Comparison of ENCODE assay signal across 12 cellular contexts in the genomic region with DNA sequence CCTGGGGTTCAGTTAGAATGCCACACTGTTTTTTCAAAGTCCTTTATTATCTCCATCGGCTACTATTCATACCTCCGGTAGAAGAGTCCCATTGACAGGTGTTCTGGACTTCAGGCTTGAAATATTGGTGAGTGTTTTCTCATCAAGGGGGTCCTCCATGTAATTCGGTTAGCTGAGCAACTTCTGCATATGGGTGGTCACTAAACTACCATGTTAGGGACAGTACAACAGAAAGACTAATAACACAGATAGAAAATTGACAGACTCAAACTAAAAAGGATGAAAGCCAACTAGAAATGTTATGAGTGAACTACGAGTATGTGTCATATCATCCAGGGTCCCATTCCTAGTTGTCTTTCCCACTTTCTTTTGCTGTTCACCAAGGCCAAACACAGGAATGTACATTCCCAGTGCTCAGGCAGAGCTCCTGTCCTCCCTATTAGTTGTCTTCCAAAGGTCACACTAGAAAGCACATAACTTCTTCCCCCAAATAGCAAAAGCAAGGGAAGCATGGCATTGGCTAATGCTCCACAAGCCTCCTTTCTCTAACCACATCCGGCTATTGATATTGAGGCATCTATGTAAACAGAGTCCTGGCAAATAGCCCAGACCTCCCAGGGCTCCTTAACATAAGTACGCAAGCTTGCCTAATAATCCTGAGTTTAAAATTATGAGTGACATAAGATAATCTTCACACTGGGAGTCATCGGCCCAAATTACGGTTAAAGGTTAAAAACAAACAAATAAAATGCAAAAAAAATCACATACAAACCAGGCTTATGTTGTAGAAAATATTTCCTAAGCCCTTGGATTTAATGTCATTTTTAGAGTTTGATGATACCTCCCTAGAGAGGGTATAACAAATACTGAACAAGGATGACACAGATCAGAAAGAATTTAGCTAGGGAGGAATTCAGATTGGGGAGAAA. TPM values are rescaled to one million over a fixed set of nuclear protein-coding genes. Genes with fewer than 3 reads are reported as not detected.
A peak's percentile ranks its signal among the peaks of the same experiment; 100 is the strongest.
DNase-seq lines count a peak whose midpoint lies in the region; ATAC-seq, FAIRE-seq and TF ChIP-seq lines count a peak whose summit lies in the region.
"Had no signal": no experiment of that assay in that cellular context is flagged by ENCODE, and none has a peak within 500 bp of the region (broad histone marks: within the 10 kb centered on the region; RNA-seq: fewer than 3 reads in every experiment).

No MANE protein-coding gene starts in this region.

- CTCF ChIA-PET in A549 (lab: Yijun Ruan, JAX) (interaction anchor here (3.1 to 4.1 kb wide), 2 partner anchors 12 to 13 kb away, joined by 16 to 17 read pairs; partner anchors contain the start of gene CCN2), IMR-90 (lab: Yijun Ruan, JAX) (interaction anchor here (1.1 kb wide), 1 partner anchor 14 kb away, joined by 4 read pairs; no protein-coding TSS in a partner anchor)

- H4K20me1 ChIP-seq in IMR-90 (ENCODE audit: insufficient read depth, low read length): no peaks in the 10 kb centered on the region

- H3K4me3 ChIP-seq in A549 (no peak overlapping the region), IMR-90 (ENCODE audit: insufficient read depth, low read depth, low read length) (no peak overlapping the region), astrocyte of the spinal cord (ENCODE audit: low read depth, low read length) (no peak overlapping the region), liver (ENCODE audit: low read depth in 1 of 3, low read length in 3 of 3) (no peak overlapping the region)
- H3K4me3 ChIP-seq: skin epidermis had no signal

- H2AFZ ChIP-seq in IMR-90 (replicated peaks; ENCODE audit: low read length, poor library complexity): peak overlapping the region; percentile 70

- peak overlapping the region in 1 of 2 experiments; percentile 6; a peak in 2 of 4 replicates for H4K8ac ChIP-seq in IMR-90 (ENCODE audit: low read depth in 2 of 2, low read length in 2 of 2)

- H2BK20ac ChIP-seq in IMR-90 (ENCODE audit: low read depth, low read length): peak overlapping the region; percentile 16; the same call in 1 of the 2 replicates

- BruUV-seq in IMR-90 (replicated peaks; lab: Mats Ljungman, UMichigan): no TSS peak

- peak overlapping the region; percentile 58 for H3K4me2 ChIP-seq in A549
- H3K4me2 ChIP-seq in IMR-90 (ENCODE audit: low read depth, low read length): peak overlapping the region; percentile 13; the same call in 1 of the 2 replicates

- H3K27ac ChIP-seq in A549: peak overlapping the region; percentile 27 to 52; a peak in 5 of 6 replicates
- H3K27ac ChIP-seq in IMR-90 (ENCODE audit: insufficient read depth, low read length): peak overlapping the region; percentile 38
- H3K27ac ChIP-seq in liver (ENCODE audit: low read depth in 1 of 2, low read length in 2 of 2): no peak overlapping the region

- peak overlapping the region; percentile 19; the same call in 1 of the 2 replicates for H3K4ac ChIP-seq in IMR-90 (ENCODE audit: low read depth, low read length)

- no peak for FAIRE-seq in A549 (lab: Jason Lieb, UNC)

- no peaks in the 10 kb centered on the region for H3K27me3 ChIP-seq in IMR-90 (ENCODE audit: control insufficient read depth, insufficient read depth, low read length)
- H3K27me3 ChIP-seq in liver (ENCODE audit: control insufficient read depth in 4 of 4, insufficient read depth in 4 of 4, low read length in 3 of 4): no peaks in the 10 kb centered on the region

- H3K9ac ChIP-seq in IMR-90 (ENCODE audit: low read depth, low read length): no peak overlapping the region
- H3K9ac ChIP-seq in liver (ENCODE audit: low read depth in 1 of 2, low read length in 2 of 2): no peak overlapping the region

- no peak overlapping the region for H4K5ac ChIP-seq in IMR-90 (ENCODE audit: low read depth, low read length)

- POLR2A ChIA-PET in A549 (lab: Yijun Ruan, JAX) (interaction anchor here (2.2 kb wide), 1 partner anchor 13 kb away, joined by 13 read pairs; the partner anchor contains the start of gene CCN2), IMR-90 (lab: Charles Lee; ENCODE audit: unreplicated experiment) (interaction anchor here (1.0 to 1.5 kb wide), 2 partner anchors 10 to 13 kb away, joined by 3 to 7 read pairs; no protein-coding TSS in a partner anchor)

- 38% methylated on average over 8 of the region's 8 CpGs for WGBS in A549 (ENCODE audit: missing lambda C conversion rate)
- WGBS in IMR-90 (ENCODE audit: extremely low coverage in 2 of 2, insufficient read length in 1 of 2), 2 experiments: no CpG with 5 or more reads among the region's 8 CpGs
- 75% methylated on average over 8 of the region's 8 CpGs for WGBS in liver

- H3K56ac ChIP-seq in IMR-90 (ENCODE audit: extremely low read depth, insufficient read depth, low read length): no peak overlapping the region; the same call in none of the 2 replicates

- ATAC-seq in A549: peak; percentile 81 to 94
- peak; percentile 80 for ATAC-seq in IMR-90 (ENCODE audit: low read depth)
- ATAC-seq in GM21515 (IDR thresholded peaks at IDR 0.05; ENCODE audit: unreplicated experiment): no peak
- no peak for ATAC-seq in HG02588 (IDR thresholded peaks at IDR 0.05; ENCODE audit: unreplicated experiment)
- ATAC-seq: activated T-cell treated with anti-CD3 and anti-CD28 coated beads, Interleukin-2, amount 50 U/mL, for 4 hours; left colon; stimulated activated memory B cell treated with anti-CD40 and anti-IgM and Interleukin-4, amounts not matched to agents 10 μg/mL and 1 μg/mL and 100 μg/mL, for 72 hours had no signal

- peak overlapping the region; percentile 4 for H3K14ac ChIP-seq in IMR-90 (replicated peaks; ENCODE audit: low read depth, low read length)

- peak overlapping the region; percentile 37; the same call in 1 of the 2 replicates for H2AK5ac ChIP-seq in IMR-90 (ENCODE audit: low read depth, low read length)

- H2BK15ac ChIP-seq in IMR-90 (ENCODE audit: low read depth, low read length): peak overlapping the region; percentile 75; the same call in 1 of the 3 replicates

- no peak overlapping the region for H4K91ac ChIP-seq in IMR-90 (ENCODE audit: insufficient read depth, low read depth, low read length)

- no peak for TF ChIP-seq RAD21 in A549 (conservative IDR thresholded peaks at IDR 0.05 in 1 of 2, IDR thresholded peaks at IDR 0.05 in 1 of 2)
- no peak for TF ChIP-seq RAD21 in IMR-90 (IDR thresholded peaks at IDR 0.05; ENCODE audit: low read length)
- no peak for TF ChIP-seq RAD21 in liver (IDR thresholded peaks at IDR 0.05)

- H3K9me1 ChIP-seq in IMR-90 (ENCODE audit: insufficient read depth, low read length): peaks cover 6% of the 10 kb centered on the region; the same call in 1 of the 2 replicates

- peak overlapping the region; percentile 30 for H2BK5ac ChIP-seq in IMR-90 (ENCODE audit: low read depth, low read length, poor library complexity, severe bottlenecking)

- H3K9me3 ChIP-seq in A549: no peaks in the 10 kb centered on the region
- no peaks in the 10 kb centered on the region for H3K9me3 ChIP-seq in IMR-90 (ENCODE audit: control insufficient read depth, insufficient read depth, low read length)
- H3K9me3 ChIP-seq in liver (ENCODE audit: control insufficient read depth in 4 of 4, low read length in 3 of 4): no peaks in the 10 kb centered on the region

- H3K79me1 ChIP-seq in IMR-90 (ENCODE audit: low read depth in 1 of 2, low read length in 2 of 2): peaks cover 0 to 5% of the 10 kb centered on the region in 2 experiments; a peak in 1 of 4 replicates

- no peak for TF ChIP-seq POLR2A in A549 (IDR thresholded peaks at IDR 0.05; ENCODE audit: low read length)
- TF ChIP-seq POLR2A in IMR-90 (IDR thresholded peaks at IDR 0.05; ENCODE audit: low read depth, low read length): no peak

- dilution Hi-C loops in IMR-90 (cut with HindIII; ENCODE audit: low sequenced_read_pairs, unreplicated experiment): no loop called here

- peak overlapping the region; percentile 8; the same call in 1 of the 2 replicates for H3K18ac ChIP-seq in IMR-90 (ENCODE audit: low read depth, low read length)

- DNase-seq in A549 (ENCODE audit: low read depth in 1 of 2, low spot score in 1 of 2): peak in 1 of 2 experiments; percentile 86
- peak; percentile 88 for DNase-seq in IMR-90
- DNase-seq in astrocyte of the spinal cord (ENCODE audit: low read depth, low spot score): peak; percentile 82
- DNase-seq in NCI-H2227 treated with DMSO at 0.1 percent for 48 hours (lab: John Stamatoyannopoulos, UW): no peak
- no peak for DNase-seq in mesenteric fat pad (ENCODE audit: low spot score)
- DNase-seq: activated T-cell treated with anti-CD3 and anti-CD28 coated beads, Interleukin-2, amount 50 U/mL, for 4 hours; left colon had no signal

- no peak overlapping the region for H2AK9ac ChIP-seq in IMR-90 (replicated peaks; ENCODE audit: low read depth, low read length, poor library complexity)

- H3K36me3 ChIP-seq in IMR-90 (ENCODE audit: control insufficient read depth, insufficient read depth, low read length) (no peaks in the 10 kb centered on the region), liver (ENCODE audit: control insufficient read depth in 4 of 4, insufficient read depth in 3 of 4, low read depth in 1 of 4, low read length in 3 of 4) (no peaks in the 10 kb centered on the region)

- intact Hi-C loops in IMR-90 (cut with micrococcal nuclease): no loop called here

- H3K4me1 ChIP-seq in A549: peaks cover 25% of the 10 kb centered on the region
- H3K4me1 ChIP-seq in IMR-90 (ENCODE audit: control insufficient read depth, insufficient read depth, low read length): peaks cover 8% of the 10 kb centered on the region
- no peaks in the 10 kb centered on the region for H3K4me1 ChIP-seq in liver (ENCODE audit: control insufficient read depth in 4 of 4, insufficient read depth in 4 of 4, low read length in 3 of 4)

- peak overlapping the region; percentile 38 for H2BK120ac ChIP-seq in IMR-90 (ENCODE audit: low read depth, low read length)

- TF ChIP-seq CTCF in A549 (IDR thresholded peaks at IDR 0.05) (no peak), IMR-90 (conservative IDR thresholded peaks at IDR 0.05; ENCODE audit: low read depth, low read length) (no peak), astrocyte of the spinal cord (IDR thresholded peaks at IDR 0.05; ENCODE audit: low read depth, low read length) (no peak), liver (IDR thresholded peaks at IDR 0.05; ENCODE audit: low read depth, low read length, missing input control) (no peak)

- in situ Hi-C loops in IMR-90 (cut with MboI; ENCODE audit: low sequenced_read_pairs) (no loop called here), astrocyte of the spinal cord (cut with HindIII; ENCODE audit: low sequenced_read_pairs) (no loop called here)

- H3K23ac ChIP-seq in IMR-90 (ENCODE audit: low read depth, low read length): peak overlapping the region; percentile 10; the same call in 1 of the 2 replicates

- TF ChIP-seq EP300 in A549 (IDR thresholded peaks at IDR 0.05): peak; percentile 18 to 56; a peak in 1 of 5 replicates

RNA-seq across cellular contexts. Expression of gene CCN2, which starts 13.2 kb away (rescaled TPM):
- polyA plus RNA-seq in A549 (2011; rRNA removed) (89.9 and 103 TPM in 2 replicates), A549 (2017; fragmentation: RNase III; extraction: RNeasy Plus Mini Kit Qiagen cat#74134 plus additional on column Dnase treatment) (32.0 to 47.4 TPM (median 40.5 TPM) in 3 replicates), IMR-90 (2012; rRNA removed) (1,205 and 1,345 TPM in 2 replicates), liver (10 to 100 TPM; 16.7 to 26.9 TPM)
- 81.2 and 103 TPM in 2 replicates for polyA plus RNA-seq in A549 (2012; cell fraction: cytosol; rRNA removed)
- 126 and 177 TPM in 2 replicates for polyA plus RNA-seq in A549 (2012; cell fraction: nucleus; rRNA removed)
- 24.8 and 32.2 TPM in 2 replicates for polyA minus RNA-seq in A549 (2011; rRNA and poly(A)+ RNA removed)
- total RNA-seq in IMR-90 (2012; rRNA removed) (148 and 211 TPM in 2 replicates), liver (10 to 100 TPM in 1 of 2 donors, 1 to 10 TPM in 1; 7.3 to 22.2 TPM), mesenteric fat pad (99.8 TPM)
- 703 and 2,182 TPM in 2 replicates for polyA plus RNA-seq in IMR-90 (2012; cell fraction: cytosol; rRNA removed)
- polyA plus RNA-seq in IMR-90 (2012; cell fraction: nucleus; rRNA removed; ENCODE audit: low replicate concordance): 1,717 and 1,819 TPM in 2 replicates

Comparison
In these comparisons a context has a peak if more than half of its experiments do, and no peak if none do; other contexts are left out.
1. ATAC-seq: peak in A549 (2 of 2) and IMR-90 (single experiment); none in GM21515 (single experiment) and HG02588 (single experiment).
2. DNase-seq: peak in IMR-90 (single experiment) and astrocyte of the spinal cord (single experiment); none in NCI-H2227 treated with DMSO at 0.1 percent for 48 hours (single experiment) and mesenteric fat pad (single experiment).
3. H3K27ac ChIP-seq: peak in A549 (2 of 2) and IMR-90 (single experiment); none in liver (0 of 2).